Comparison of ENCODE assay signal across 1 cellular context in the genomic region with DNA sequence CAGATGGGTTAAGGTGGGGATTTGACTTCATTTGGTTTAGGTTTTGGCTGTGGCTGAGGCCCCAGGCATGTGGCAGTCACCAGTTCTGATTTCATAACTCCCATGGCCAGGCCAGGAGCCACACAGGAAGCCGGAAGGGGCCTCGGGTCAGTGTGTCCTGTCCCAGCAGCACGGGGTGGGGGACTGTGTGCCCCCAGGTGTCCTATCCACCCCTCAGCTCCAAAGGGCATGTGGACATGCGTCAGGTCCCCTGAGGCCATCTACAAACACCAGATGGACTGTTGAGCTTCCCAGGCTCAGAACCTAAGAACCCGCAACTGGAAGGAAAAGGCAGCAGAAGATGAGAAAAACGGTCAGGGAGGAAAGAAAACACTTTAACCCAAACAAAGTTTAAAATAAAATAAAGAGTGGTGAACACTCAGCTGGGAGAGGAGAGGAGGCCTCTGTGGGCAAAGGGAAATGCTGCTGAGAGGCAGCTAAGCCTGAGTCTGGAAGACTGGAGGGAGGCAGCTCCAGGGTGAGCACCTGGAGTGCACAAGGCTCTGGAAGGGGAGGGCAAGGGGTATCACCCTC.
TF ChIP-seq lines count a peak whose summit lies in the region.

No MANE protein-coding gene starts in this region.

TF ChIP-seq in HepG2, 621 proteins besides CTCF, POLR2A, EP300 and RAD21 (continued from another document and continues in another):
- TF ChIP-seq, protein P1, sequence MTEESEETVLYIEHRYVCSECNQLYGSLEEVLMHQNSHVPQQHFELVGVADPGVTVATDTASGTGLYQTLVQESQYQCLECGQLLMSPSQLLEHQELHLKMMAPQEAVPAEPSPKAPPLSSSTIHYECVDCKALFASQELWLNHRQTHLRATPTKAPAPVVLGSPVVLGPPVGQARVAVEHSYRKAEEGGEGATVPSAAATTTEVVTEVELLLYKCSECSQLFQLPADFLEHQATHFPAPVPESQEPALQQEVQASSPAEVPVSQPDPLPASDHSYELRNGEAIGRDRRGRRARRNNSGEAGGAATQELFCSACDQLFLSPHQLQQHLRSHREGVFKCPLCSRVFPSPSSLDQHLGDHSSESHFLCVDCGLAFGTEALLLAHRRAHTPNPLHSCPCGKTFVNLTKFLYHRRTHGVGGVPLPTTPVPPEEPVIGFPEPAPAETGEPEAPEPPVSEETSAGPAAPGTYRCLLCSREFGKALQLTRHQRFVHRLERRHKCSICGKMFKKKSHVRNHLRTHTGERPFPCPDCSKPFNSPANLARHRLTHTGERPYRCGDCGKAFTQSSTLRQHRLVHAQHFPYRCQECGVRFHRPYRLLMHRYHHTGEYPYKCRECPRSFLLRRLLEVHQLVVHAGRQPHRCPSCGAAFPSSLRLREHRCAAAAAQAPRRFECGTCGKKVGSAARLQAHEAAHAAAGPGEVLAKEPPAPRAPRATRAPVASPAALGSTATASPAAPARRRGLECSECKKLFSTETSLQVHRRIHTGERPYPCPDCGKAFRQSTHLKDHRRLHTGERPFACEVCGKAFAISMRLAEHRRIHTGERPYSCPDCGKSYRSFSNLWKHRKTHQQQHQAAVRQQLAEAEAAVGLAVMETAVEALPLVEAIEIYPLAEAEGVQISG (CRISPR knock-in tag; IDR thresholded peaks at IDR 0.05), result peak; percentile 79
- TF ChIP-seq ZNF558 (CRISPR knock-in tag; IDR thresholded peaks at IDR 0.05; ENCODE audit: borderline replicate concordance) (no peak), ZNF30 (CRISPR knock-in tag; IDR thresholded peaks at IDR 0.05) (no peak), TP53 (CRISPR knock-in tag; conservative IDR thresholded peaks at IDR 0.05) (0 out of 2 replicates have a peak, but pooled peaks have one; percentile 41), GATA4 (IDR thresholded peaks at IDR 0.05; ENCODE audit: borderline replicate concordance, low read depth) (0 out of 2 replicates have a peak, but pooled peaks have one; percentile 66), CEBPB (IDR thresholded peaks at IDR 0.05; ENCODE audit: borderline replicate concordance, low read depth, low read length) (peak; percentile 42; the same call in 1 of the 2 replicates), ZNF329 (CRISPR knock-in tag; IDR thresholded peaks at IDR 0.05; ENCODE audit: low read depth) (no peak; the same call in 1 of the 2 replicates), BRCA1 (CRISPR knock-in tag; IDR thresholded peaks at IDR 0.05) (no peak; the same call in 1 of the 2 replicates), WIZ (CRISPR knock-in tag; IDR thresholded peaks at IDR 0.05) (peak; percentile 32; the same call in 1 of the 2 replicates), ZNF530 (CRISPR knock-in tag; IDR thresholded peaks at IDR 0.05; ENCODE audit: low read depth) (no peak), TEAD2 (CRISPR knock-in tag; IDR thresholded peaks at IDR 0.05) (0 out of 2 replicates have a peak, but pooled peaks have one; percentile 13), ZSCAN21 (CRISPR knock-in tag; IDR thresholded peaks at IDR 0.05; ENCODE audit: borderline replicate concordance) (0 out of 2 replicates have a peak, but pooled peaks have one; percentile 77), HNRNPL (IDR thresholded peaks at IDR 0.05; ENCODE audit: low read depth, low read length) (0 out of 2 replicates have a peak, but pooled peaks have one; percentile 50), FOXM1 (CRISPR knock-in tag; IDR thresholded peaks at IDR 0.05) (no peak), ZNF780A (CRISPR knock-in tag; IDR thresholded peaks at IDR 0.05) (no peak), MBNL3 (CRISPR knock-in tag; conservative IDR thresholded peaks at IDR 0.05) (no peak), KDM3A (CRISPR knock-in tag; IDR thresholded peaks at IDR 0.05; ENCODE audit: low read depth) (peak; percentile 74; the same call in 1 of the 2 replicates), LCORL (IDR thresholded peaks at IDR 0.05) (no peak), LCORL (CRISPR knock-in tag; IDR thresholded peaks at IDR 0.05) (peak; percentile 93), TBL1XR1 (IDR thresholded peaks at IDR 0.05; ENCODE audit: borderline replicate concordance, low read length, partially characterized antibody) (peak; percentile 40), ESRRA (CRISPR knock-in tag; IDR thresholded peaks at IDR 0.05; ENCODE audit: low read depth) (peak; percentile 98), ZC3H13 (CRISPR knock-in tag; IDR thresholded peaks at IDR 0.05) (no peak), ZNF672 (CRISPR knock-in tag; IDR thresholded peaks at IDR 0.05) (no peak), AKAP8 (CRISPR knock-in tag; IDR thresholded peaks at IDR 0.05) (peak; percentile 69; the same call in 1 of the 2 replicates), CENPX (CRISPR knock-in tag; IDR thresholded peaks at IDR 0.05) (no peak), HNRNPLL (IDR thresholded peaks at IDR 0.05; ENCODE audit: low read depth, low read length, poor library complexity, severe bottlenecking) (no peak), SMAD1 (CRISPR knock-in tag; IDR thresholded peaks at IDR 0.05; ENCODE audit: borderline replicate concordance, low read depth) (peak; percentile 30; the same call in 1 of the 2 replicates), ZNF567 (CRISPR knock-in tag; IDR thresholded peaks at IDR 0.05; ENCODE audit: borderline replicate concordance) (no peak)
- TF ChIP-seq, protein P2, sequence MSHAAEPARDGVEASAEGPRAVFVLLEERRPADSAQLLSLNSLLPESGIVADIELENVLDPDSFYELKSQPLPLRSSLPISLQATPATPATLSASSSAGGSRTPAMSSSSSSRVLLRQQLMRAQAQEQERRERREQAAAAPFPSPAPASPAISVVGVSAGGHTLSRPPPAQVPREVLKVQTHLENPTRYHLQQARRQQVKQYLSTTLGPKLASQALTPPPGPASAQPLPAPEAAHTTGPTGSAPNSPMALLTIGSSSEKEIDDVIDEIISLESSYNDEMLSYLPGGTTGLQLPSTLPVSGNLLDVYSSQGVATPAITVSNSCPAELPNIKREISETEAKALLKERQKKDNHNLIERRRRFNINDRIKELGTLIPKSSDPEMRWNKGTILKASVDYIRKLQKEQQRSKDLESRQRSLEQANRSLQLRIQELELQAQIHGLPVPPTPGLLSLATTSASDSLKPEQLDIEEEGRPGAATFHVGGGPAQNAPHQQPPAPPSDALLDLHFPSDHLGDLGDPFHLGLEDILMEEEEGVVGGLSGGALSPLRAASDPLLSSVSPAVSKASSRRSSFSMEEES (CRISPR knock-in tag; IDR thresholded peaks at IDR 0.05), result peak; percentile 96
- TF ChIP-seq, protein P3, sequence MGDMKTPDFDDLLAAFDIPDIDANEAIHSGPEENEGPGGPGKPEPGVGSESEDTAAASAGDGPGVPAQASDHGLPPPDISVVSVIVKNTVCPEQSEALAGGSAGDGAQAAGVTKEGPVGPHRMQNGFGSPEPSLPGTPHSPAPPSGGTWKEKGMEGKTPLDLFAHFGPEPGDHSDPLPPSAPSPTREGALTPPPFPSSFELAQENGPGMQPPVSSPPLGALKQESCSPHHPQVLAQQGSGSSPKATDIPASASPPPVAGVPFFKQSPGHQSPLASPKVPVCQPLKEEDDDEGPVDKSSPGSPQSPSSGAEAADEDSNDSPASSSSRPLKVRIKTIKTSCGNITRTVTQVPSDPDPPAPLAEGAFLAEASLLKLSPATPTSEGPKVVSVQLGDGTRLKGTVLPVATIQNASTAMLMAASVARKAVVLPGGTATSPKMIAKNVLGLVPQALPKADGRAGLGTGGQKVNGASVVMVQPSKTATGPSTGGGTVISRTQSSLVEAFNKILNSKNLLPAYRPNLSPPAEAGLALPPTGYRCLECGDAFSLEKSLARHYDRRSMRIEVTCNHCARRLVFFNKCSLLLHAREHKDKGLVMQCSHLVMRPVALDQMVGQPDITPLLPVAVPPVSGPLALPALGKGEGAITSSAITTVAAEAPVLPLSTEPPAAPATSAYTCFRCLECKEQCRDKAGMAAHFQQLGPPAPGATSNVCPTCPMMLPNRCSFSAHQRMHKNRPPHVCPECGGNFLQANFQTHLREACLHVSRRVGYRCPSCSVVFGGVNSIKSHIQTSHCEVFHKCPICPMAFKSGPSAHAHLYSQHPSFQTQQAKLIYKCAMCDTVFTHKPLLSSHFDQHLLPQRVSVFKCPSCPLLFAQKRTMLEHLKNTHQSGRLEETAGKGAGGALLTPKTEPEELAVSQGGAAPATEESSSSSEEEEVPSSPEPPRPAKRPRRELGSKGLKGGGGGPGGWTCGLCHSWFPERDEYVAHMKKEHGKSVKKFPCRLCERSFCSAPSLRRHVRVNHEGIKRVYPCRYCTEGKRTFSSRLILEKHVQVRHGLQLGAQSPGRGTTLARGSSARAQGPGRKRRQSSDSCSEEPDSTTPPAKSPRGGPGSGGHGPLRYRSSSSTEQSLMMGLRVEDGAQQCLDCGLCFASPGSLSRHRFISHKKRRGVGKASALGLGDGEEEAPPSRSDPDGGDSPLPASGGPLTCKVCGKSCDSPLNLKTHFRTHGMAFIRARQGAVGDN (CRISPR knock-in tag; IDR thresholded peaks at IDR 0.05), result peak; percentile 100
- TF ChIP-seq, protein P4, sequence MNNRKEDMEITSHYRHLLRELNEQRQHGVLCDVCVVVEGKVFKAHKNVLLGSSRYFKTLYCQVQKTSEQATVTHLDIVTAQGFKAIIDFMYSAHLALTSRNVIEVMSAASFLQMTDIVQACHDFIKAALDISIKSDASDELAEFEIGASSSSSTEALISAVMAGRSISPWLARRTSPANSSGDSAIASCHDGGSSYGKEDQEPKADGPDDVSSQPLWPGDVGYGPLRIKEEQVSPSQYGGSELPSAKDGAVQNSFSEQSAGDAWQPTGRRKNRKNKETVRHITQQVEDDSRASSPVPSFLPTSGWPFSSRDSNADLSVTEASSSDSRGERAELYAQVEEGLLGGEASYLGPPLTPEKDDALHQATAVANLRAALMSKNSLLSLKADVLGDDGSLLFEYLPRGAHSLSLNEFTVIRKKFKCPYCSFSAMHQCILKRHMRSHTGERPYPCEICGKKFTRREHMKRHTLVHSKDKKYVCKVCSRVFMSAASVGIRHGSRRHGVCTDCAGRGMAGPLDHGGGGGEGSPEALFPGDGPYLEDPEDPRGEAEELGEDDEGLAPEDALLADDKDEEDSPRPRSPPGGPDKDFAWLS (CRISPR knock-in tag; IDR thresholded peaks at IDR 0.05; ENCODE audit: borderline replicate concordance), result no peak
- TF ChIP-seq, protein P5, sequence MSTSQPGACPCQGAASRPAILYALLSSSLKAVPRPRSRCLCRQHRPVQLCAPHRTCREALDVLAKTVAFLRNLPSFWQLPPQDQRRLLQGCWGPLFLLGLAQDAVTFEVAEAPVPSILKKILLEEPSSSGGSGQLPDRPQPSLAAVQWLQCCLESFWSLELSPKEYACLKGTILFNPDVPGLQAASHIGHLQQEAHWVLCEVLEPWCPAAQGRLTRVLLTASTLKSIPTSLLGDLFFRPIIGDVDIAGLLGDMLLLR (CRISPR knock-in tag; IDR thresholded peaks at IDR 0.05), result no peak
- TF ChIP-seq, protein P6, sequence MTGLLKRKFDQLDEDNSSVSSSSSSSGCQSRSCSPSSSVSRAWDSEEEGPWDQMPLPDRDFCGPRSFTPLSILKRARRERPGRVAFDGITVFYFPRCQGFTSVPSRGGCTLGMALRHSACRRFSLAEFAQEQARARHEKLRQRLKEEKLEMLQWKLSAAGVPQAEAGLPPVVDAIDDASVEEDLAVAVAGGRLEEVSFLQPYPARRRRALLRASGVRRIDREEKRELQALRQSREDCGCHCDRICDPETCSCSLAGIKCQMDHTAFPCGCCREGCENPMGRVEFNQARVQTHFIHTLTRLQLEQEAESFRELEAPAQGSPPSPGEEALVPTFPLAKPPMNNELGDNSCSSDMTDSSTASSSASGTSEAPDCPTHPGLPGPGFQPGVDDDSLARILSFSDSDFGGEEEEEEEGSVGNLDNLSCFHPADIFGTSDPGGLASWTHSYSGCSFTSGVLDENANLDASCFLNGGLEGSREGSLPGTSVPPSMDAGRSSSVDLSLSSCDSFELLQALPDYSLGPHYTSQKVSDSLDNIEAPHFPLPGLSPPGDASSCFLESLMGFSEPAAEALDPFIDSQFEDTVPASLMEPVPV (CRISPR knock-in tag; IDR thresholded peaks at IDR 0.05), result 0 out of 2 replicates have a peak, but pooled peaks have one; percentile 32
- TF ChIP-seq, protein P7, sequence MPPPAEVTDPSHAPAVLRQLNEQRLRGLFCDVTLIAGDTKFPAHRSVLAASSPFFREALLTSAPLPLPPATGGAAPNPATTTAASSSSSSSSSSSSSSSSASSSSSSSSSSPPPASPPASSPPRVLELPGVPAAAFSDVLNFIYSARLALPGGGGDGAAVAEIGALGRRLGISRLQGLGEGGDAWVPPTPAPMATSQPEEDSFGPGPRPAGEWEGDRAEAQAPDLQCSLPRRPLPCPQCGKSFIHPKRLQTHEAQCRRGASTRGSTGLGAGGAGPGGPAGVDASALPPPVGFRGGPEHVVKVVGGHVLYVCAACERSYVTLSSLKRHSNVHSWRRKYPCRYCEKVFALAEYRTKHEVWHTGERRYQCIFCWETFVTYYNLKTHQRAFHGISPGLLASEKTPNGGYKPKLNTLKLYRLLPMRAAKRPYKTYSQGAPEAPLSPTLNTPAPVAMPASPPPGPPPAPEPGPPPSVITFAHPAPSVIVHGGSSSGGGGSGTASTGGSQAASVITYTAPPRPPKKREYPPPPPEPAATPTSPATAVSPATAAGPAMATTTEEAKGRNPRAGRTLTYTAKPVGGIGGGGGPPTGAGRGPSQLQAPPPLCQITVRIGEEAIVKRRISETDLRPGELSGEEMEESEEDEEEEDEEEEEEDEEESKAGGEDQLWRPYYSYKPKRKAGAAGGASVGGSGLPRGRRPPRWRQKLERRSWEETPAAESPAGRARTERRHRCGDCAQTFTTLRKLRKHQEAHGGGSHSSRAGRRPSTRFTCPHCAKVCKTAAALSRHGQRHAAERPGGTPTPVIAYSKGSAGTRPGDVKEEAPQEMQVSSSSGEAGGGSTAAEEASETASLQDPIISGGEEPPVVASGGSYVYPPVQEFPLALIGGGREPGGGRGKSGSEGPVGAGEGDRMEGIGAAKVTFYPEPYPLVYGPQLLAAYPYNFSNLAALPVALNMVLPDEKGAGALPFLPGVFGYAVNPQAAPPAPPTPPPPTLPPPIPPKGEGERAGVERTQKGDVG (CRISPR knock-in tag; IDR thresholded peaks at IDR 0.05; ENCODE audit: borderline replicate concordance), result peak; percentile 91
- TF ChIP-seq, protein P8, sequence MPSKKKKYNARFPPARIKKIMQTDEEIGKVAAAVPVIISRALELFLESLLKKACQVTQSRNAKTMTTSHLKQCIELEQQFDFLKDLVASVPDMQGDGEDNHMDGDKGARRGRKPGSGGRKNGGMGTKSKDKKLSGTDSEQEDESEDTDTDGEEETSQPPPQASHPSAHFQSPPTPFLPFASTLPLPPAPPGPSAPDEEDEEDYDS (CRISPR knock-in tag; IDR thresholded peaks at IDR 0.05), result peak; percentile 56; the same call in 1 of the 2 replicates
- TF ChIP-seq, protein P9, sequence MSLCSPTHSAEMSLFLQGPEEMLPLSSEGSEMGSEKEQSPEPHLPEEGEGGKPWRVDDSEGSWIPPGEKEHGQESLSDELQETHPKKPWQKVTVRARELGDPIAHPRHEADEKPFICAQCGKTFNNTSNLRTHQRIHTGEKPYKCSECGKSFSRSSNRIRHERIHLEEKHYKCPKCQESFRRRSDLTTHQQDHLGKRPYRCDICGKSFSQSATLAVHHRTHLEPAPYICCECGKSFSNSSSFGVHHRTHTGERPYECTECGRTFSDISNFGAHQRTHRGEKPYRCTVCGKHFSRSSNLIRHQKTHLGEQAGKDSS (CRISPR knock-in tag; IDR thresholded peaks at IDR 0.05; ENCODE audit: borderline replicate concordance, low read depth), result peak; percentile 36; the same call in 1 of the 2 replicates
- TF ChIP-seq, protein P10, sequence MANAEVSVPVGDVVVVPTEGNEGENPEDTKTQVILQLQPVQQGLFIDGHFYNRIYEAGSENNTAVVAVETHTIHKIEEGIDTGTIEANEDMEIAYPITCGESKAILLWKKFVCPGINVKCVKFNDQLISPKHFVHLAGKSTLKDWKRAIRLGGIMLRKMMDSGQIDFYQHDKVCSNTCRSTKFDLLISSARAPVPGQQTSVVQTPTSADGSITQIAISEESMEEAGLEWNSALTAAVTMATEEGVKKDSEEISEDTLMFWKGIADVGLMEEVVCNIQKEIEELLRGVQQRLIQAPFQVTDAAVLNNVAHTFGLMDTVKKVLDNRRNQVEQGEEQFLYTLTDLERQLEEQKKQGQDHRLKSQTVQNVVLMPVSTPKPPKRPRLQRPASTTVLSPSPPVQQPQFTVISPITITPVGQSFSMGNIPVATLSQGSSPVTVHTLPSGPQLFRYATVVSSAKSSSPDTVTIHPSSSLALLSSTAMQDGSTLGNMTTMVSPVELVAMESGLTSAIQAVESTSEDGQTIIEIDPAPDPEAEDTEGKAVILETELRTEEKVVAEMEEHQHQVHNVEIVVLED (CRISPR knock-in tag; IDR thresholded peaks at IDR 0.05; ENCODE audit: borderline replicate concordance), result peak; percentile 43; the same call in 1 of the 2 replicates
